ENCODE assay signal across 18 cellular contexts in the genomic region with DNA sequence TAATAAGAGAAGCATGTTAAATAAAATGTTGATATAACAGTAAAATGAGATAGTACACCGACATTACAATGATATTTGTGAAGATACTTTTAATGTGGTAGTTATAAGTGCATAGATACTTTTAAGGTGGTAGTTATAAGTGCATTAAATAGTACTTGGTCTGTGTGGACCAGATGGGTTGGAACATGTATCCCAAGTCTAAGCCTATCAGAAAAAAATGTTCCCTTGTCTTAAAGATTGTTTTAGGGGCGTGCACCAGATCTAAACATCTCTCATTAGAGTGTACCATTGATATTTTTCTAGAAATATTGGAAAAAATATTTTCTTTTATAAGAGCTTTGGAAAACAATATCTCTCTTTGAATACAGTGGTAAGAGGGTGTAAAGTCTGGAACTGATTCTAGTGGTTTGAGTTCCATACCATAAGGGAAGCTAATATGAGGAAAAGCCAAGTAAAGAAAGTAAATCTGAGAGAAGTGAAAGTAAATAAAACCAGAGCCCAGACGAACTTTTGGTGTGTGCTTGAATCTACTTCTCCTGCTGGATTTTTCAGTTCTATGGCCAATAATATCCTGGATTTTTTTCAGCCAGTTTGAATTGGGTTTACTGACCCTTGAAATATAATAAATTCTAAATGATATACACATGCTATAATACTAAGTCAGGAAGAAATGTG.
A peak's percentile ranks its signal among the peaks of the same experiment; 100 is the strongest.
DNase-seq lines count a peak whose midpoint lies in the region; ATAC-seq, FAIRE-seq and TF ChIP-seq lines count a peak whose summit lies in the region.
"Had no signal": no experiment of that assay in that cellular context is flagged by ENCODE, and none has a peak within 500 bp of the region (broad histone marks: within the 10 kb centered on the region; RNA-seq: fewer than 3 reads in every experiment).

No MANE protein-coding gene starts in this region.

- POLR2A ChIA-PET in A549 (lab: Yijun Ruan, JAX) = no interaction called here
- POLR2A ChIA-PET in RWPE1 (lab: Yijun Ruan, JAX; ENCODE audit: low non-redundant PET) = no interaction called here

- TF ChIP-seq CTCF in A549 (IDR thresholded peaks at IDR 0.05) (no peak), RWPE1 (conservative IDR thresholded peaks at IDR 0.05; ENCODE audit: low read depth) (no peak), fibroblast of the aortic adventitia (IDR thresholded peaks at IDR 0.05; ENCODE audit: insufficient read depth, low read length) (no peak)

- H3K27me3 ChIP-seq in GM23248 (replicated peaks; ENCODE audit: insufficient read depth) = no peaks in the 10 kb centered on the region
- H3K27me3 ChIP-seq: adrenal gland, right lobe of liver had no signal

- ATAC-seq in A549 = no peak
- ATAC-seq in stimulated activated effector memory CD8-positive, alpha-beta T cell treated with anti-CD3 and anti-CD28 coated beads, Interleukin-12 subunit alpha, Interleukin-12 subunit beta, amount 100 ng/mL, for 72 hours = no peak
- ATAC-seq: GM23338; stimulated activated memory B cell treated with anti-CD40 and anti-IgM and Interleukin-4, amounts not matched to agents 10 μg/mL and 1 μg/mL and 100 μg/mL, for 72 hours had no signal

- H3K4me1 Mint-ChIP-seq in stimulated activated effector memory CD8-positive, alpha-beta T cell treated with anti-CD3 and anti-CD28 coated beads, Interleukin-12 subunit alpha, Interleukin-12 subunit beta, amount 100 ng/mL, for 72 hours = no peaks in the 10 kb centered on the region
- no peaks in the 10 kb centered on the region for H3K4me1 Mint-ChIP-seq in activated naive CD8-positive, alpha-beta T cell treated with anti-CD3 and anti-CD28 coated beads for 36 hours
- H3K4me1 Mint-ChIP-seq: GM23338; IgD-negative memory B cell; stimulated activated memory B cell treated with anti-CD40 and anti-IgM and Interleukin-4, amounts not matched to agents 10 μg/mL and 1 μg/mL and 100 μg/mL, for 72 hours had no signal

- no peaks in the 10 kb centered on the region for H3K27me3 Mint-ChIP-seq in activated naive CD8-positive, alpha-beta T cell treated with anti-CD3 and anti-CD28 coated beads for 36 hours
- H3K27me3 Mint-ChIP-seq: IgD-negative memory B cell; stimulated activated memory B cell treated with anti-CD40 and anti-IgM and Interleukin-4, amounts not matched to agents 10 μg/mL and 1 μg/mL and 100 μg/mL, for 72 hours had no signal

- no peak for TF ChIP-seq EP300 in A549 (IDR thresholded peaks at IDR 0.05)

- 54% methylated on average over 3 of the region's 3 CpGs for WGBS in A549 (ENCODE audit: missing lambda C conversion rate)
- WGBS in GM23248 (ENCODE audit: low coverage in 1 of 2, low lambda C conversion rate in 2 of 2, missing lambda C conversion rate in 2 of 2), 2 experiments = 73 to 82% methylated on average over 3 of the region's 3 CpGs

- no peaks in the 10 kb centered on the region for H3K36me3 ChIP-seq in GM23248 (ENCODE audit: low read depth)
- H3K36me3 ChIP-seq: adrenal gland, right lobe of liver had no signal

- H2AFZ ChIP-seq in GM23248 = peak overlapping the region; percentile 85
- H2AFZ ChIP-seq: GM23338 had no signal

- peak overlapping the region; percentile 62 for H3K9ac ChIP-seq in GM23248

- DNase-seq in A549 (ENCODE audit: low read depth in 1 of 2, low spot score in 1 of 2) = peak in 1 of 2 experiments; percentile 4
- peak; percentile 25 for DNase-seq in GM23248
- peak; percentile 18 for DNase-seq in RWPE1 (ENCODE audit: low spot score)
- peak; percentile 24 for DNase-seq in fibroblast of the aortic adventitia (ENCODE audit: low read depth)
- no peak for DNase-seq in NCI-H2081 treated with DMSO at 0.1 percent for 48 hours (lab: John Stamatoyannopoulos, UW)
- DNase-seq in stimulated activated effector memory CD8-positive, alpha-beta T cell treated with anti-CD3 and anti-CD28 coated beads, Interleukin-12 subunit alpha, Interleukin-12 subunit beta, amount 100 ng/mL, for 72 hours (ENCODE audit: low spot score in 2 of 2) = no peak
- no peak for DNase-seq in activated naive CD8-positive, alpha-beta T cell treated with anti-CD3 and anti-CD28 coated beads for 36 hours
- DNase-seq in activated CD8-positive, alpha-beta memory T cell treated with anti-CD3 and anti-CD28 coated beads, Interleukin-2, amount 50 U/mL, for 48 hours = no peak
- DNase-seq: activated CD4-positive, alpha-beta T cell treated with anti-CD3 and anti-CD28 coated beads, Interleukin-2, amount 50 U/mL, for 1 hour; activated T-cell treated with anti-CD3 and anti-CD28 coated beads, Interleukin-2, amount 50 U/mL, for 48 hours; adrenal gland; NCI-H1436 treated with DMSO at 0.1 percent for 48 hours; NCI-H510A treated with DMSO at 0.1 percent for 48 hours; right lobe of liver; RPMI8226 had no signal

- H3K4me3 ChIP-seq in A549 (peak overlapping the region; percentile 30; the same call in 2 of the 3 replicates), GM23248 (peak overlapping the region; percentile 70), fibroblast of the aortic adventitia (ENCODE audit: low read depth, low read length) (peak overlapping the region; percentile 20)
- H3K4me3 ChIP-seq: adrenal gland, GM23338, right lobe of liver had no signal

- peak overlapping the region; percentile 42 to 43; a peak in 3 of 6 replicates for H3K27ac ChIP-seq in A549
- no peak overlapping the region for H3K27ac ChIP-seq in GM23248
- H3K27ac ChIP-seq in RWPE1 = no peak overlapping the region
- H3K27ac ChIP-seq: adrenal gland, right lobe of liver had no signal

- H3K9me3 ChIP-seq in A549 (no peaks in the 10 kb centered on the region), GM23248 (ENCODE audit: low read depth) (no peaks in the 10 kb centered on the region)
- H3K9me3 ChIP-seq: adrenal gland, right lobe of liver had no signal

- no peaks in the 10 kb centered on the region for H4K20me1 ChIP-seq in GM23248 (ENCODE audit: insufficient read depth)

- H3K4me3 Mint-ChIP-seq in stimulated activated effector memory CD8-positive, alpha-beta T cell treated with anti-CD3 and anti-CD28 coated beads, Interleukin-12 subunit alpha, Interleukin-12 subunit beta, amount 100 ng/mL, for 72 hours = no peak overlapping the region
- H3K4me3 Mint-ChIP-seq in activated naive CD8-positive, alpha-beta T cell treated with anti-CD3 and anti-CD28 coated beads for 36 hours = no peak overlapping the region
- H3K4me3 Mint-ChIP-seq: GM23338; IgD-negative memory B cell; stimulated activated memory B cell treated with anti-CD40 and anti-IgM and Interleukin-4, amounts not matched to agents 10 μg/mL and 1 μg/mL and 100 μg/mL, for 72 hours had no signal

- no peak for TF ChIP-seq POLR2A in A549 (IDR thresholded peaks at IDR 0.05; ENCODE audit: low read length)

- H3K36me3 Mint-ChIP-seq in stimulated activated effector memory CD8-positive, alpha-beta T cell treated with anti-CD3 and anti-CD28 coated beads, Interleukin-12 subunit alpha, Interleukin-12 subunit beta, amount 100 ng/mL, for 72 hours = no peaks in the 10 kb centered on the region
- H3K36me3 Mint-ChIP-seq in activated naive CD8-positive, alpha-beta T cell treated with anti-CD3 and anti-CD28 coated beads for 36 hours = no peaks in the 10 kb centered on the region
- H3K36me3 Mint-ChIP-seq: IgD-negative memory B cell; stimulated activated memory B cell treated with anti-CD40 and anti-IgM and Interleukin-4, amounts not matched to agents 10 μg/mL and 1 μg/mL and 100 μg/mL, for 72 hours had no signal

- TF ChIP-seq RAD21 in A549 (conservative IDR thresholded peaks at IDR 0.05 in 1 of 2, IDR thresholded peaks at IDR 0.05 in 1 of 2) = no peak

- no peak overlapping the region for H3K27ac Mint-ChIP-seq in stimulated activated effector memory CD8-positive, alpha-beta T cell treated with anti-CD3 and anti-CD28 coated beads, Interleukin-12 subunit alpha, Interleukin-12 subunit beta, amount 100 ng/mL, for 72 hours
- H3K27ac Mint-ChIP-seq in activated naive CD8-positive, alpha-beta T cell treated with anti-CD3 and anti-CD28 coated beads for 36 hours = no peak overlapping the region
- H3K27ac Mint-ChIP-seq: GM23338; IgD-negative memory B cell; stimulated activated memory B cell treated with anti-CD40 and anti-IgM and Interleukin-4, amounts not matched to agents 10 μg/mL and 1 μg/mL and 100 μg/mL, for 72 hours had no signal

- H3K4me1 ChIP-seq in A549 (peaks cover 5% of the 10 kb centered on the region; the same call in 1 of the 3 replicates), GM23248 (ENCODE audit: insufficient read depth) (peaks cover 21% of the 10 kb centered on the region)
- H3K4me1 ChIP-seq: adrenal gland, right lobe of liver had no signal

- FAIRE-seq in A549 (lab: Jason Lieb, UNC) = no peak

- CTCF ChIA-PET in A549 (lab: Yijun Ruan, JAX) = interaction anchor here (0.6 kb wide), 1 partner anchor 9 kb away, joined by 3 read pairs; no protein-coding TSS in a partner anchor
- CTCF ChIA-PET in RWPE1 (lab: Yijun Ruan, JAX) = interaction anchor here (0.7 kb wide), 1 partner anchor 33 kb away, joined by 3 read pairs; no protein-coding TSS in a partner anchor

- no peaks in the 10 kb centered on the region for H3F3A ChIP-seq in GM23248 (ENCODE audit: insufficient read depth)

- in situ Hi-C loops in GM23248 (cut with MboI) = no loop called here

- peak overlapping the region; percentile 76 for H3K4me2 ChIP-seq in A549
- H3K4me2 ChIP-seq in GM23248 (ENCODE audit: unreplicated experiment) = peak overlapping the region; percentile 91
- H3K4me2 ChIP-seq: GM23338 had no signal

- no peaks in the 10 kb centered on the region for H3K9me3 Mint-ChIP-seq in stimulated activated effector memory CD8-positive, alpha-beta T cell treated with anti-CD3 and anti-CD28 coated beads, Interleukin-12 subunit alpha, Interleukin-12 subunit beta, amount 100 ng/mL, for 72 hours
- H3K9me3 Mint-ChIP-seq in activated naive CD8-positive, alpha-beta T cell treated with anti-CD3 and anti-CD28 coated beads for 36 hours = peaks cover 3% of the 10 kb centered on the region
- H3K9me3 Mint-ChIP-seq: GM23338 had no signal

- H3K79me2 ChIP-seq in GM23248 (ENCODE audit: insufficient read depth) = no peaks in the 10 kb centered on the region

- H3K9me2 ChIP-seq in GM23248 (ENCODE audit: insufficient read depth) = no peaks in the 10 kb centered on the region

TF ChIP-seq in A549, 52 proteins besides CTCF, POLR2A, EP300 and RAD21:
- TF ChIP-seq HEYL (CRISPR knock-in tag; IDR thresholded peaks at IDR 0.05) (no peak), POLR2AphosphoS2 (conservative IDR thresholded peaks at IDR 0.05; ENCODE audit: low read length) (no peak)
- TF ChIP-seq, protein P1, sequence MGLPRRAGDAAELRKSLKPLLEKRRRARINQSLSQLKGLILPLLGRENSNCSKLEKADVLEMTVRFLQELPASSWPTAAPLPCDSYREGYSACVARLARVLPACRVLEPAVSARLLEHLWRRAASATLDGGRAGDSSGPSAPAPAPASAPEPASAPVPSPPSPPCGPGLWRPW (IDR thresholded peaks at IDR 0.05) = no peak

Comparison
In these comparisons a context has a peak if more than half of its experiments do, and no peak if none do; other contexts are left out.
1. DNase-seq: peak in GM23248 (single experiment), RWPE1 (single experiment) and fibroblast of the aortic adventitia (single experiment); none in NCI-H2081 treated with DMSO at 0.1 percent for 48 hours (single experiment), stimulated activated effector memory CD8-positive, alpha-beta T cell treated with anti-CD3 and anti-CD28 coated beads, Interleukin-12 subunit alpha, Interleukin-12 subunit beta, amount 100 ng/mL, for 72 hours (0 of 2), activated naive CD8-positive, alpha-beta T cell treated with anti-CD3 and anti-CD28 coated beads for 36 hours (single experiment) and activated CD8-positive, alpha-beta memory T cell treated with anti-CD3 and anti-CD28 coated beads, Interleukin-2, amount 50 U/mL, for 48 hours (single experiment).
2. H3K27ac ChIP-seq: peak in A549 (2 of 2); none in GM23248 (single experiment) and RWPE1 (single experiment).
3. H3K4me3 ChIP-seq: peak in every context shown above with its lines; median percentile 70 in GM23248; 30 in A549; 20 in fibroblast of the aortic adventitia.